ENCODE assay signal across 8 cellular contexts in genomic region chr12:45728625-45729232, GRCh38. TPM values are rescaled to one million over a fixed set of nuclear protein-coding genes. Genes with fewer than 3 reads are reported as not detected.
DNase-seq lines count a peak whose midpoint lies in the region; ATAC-seq, FAIRE-seq and TF ChIP-seq lines count a peak whose summit lies in the region.

No MANE protein-coding gene starts in this region.

- peak; percentile 58 for FAIRE-seq in H54 (lab: Jason Lieb, UNC)

- H3K9me3 Mint-ChIP-seq in nephron = no peaks in the 10 kb centered on the region

- peaks cover 7% of the 10 kb centered on the region for H3K36me3 Mint-ChIP-seq in nephron (ENCODE audit: low read depth)

- H3K27me3 Mint-ChIP-seq in nephron (ENCODE audit: low read depth) = no peaks in the 10 kb centered on the region

- H3K4me3 Mint-ChIP-seq in nephron = peak overlapping the region; percentile 99 to 100 (median 99)

- in situ Hi-C loops in G401 (cut with HindIII; ENCODE audit: low sequenced_read_pairs) = no loop called here

- peaks cover 27% of the 10 kb centered on the region for H3K4me1 Mint-ChIP-seq in nephron

- DNase-seq in G401 (ENCODE audit: low spot score) (peak; percentile 93), H54 (ENCODE audit: insufficient read length, low spot score) (peak; percentile 73), LNCaP clone FGC (ENCODE audit: low read depth) (peak; percentile 96), RPMI8226 (peak; percentile 96), fibroblast of pulmonary artery (ENCODE audit: low read depth) (peak; percentile 98)
- DNase-seq in activated T-helper 9 cell treated with anti-CD3 and anti-CD28 coated beads, Interleukin-2, amount 50 U/mL, for 16 hours (ENCODE audit: low read depth) = peak; percentile 92
- DNase-seq in stimulated activated naive CD8-positive, alpha-beta T cell treated with anti-CD3 and anti-CD28 coated beads, Interleukin-15, Interleukin-2, amounts not matched to agents 100 U/mL and 50 U/mL, for 24 hours = peak; percentile 96

- H3K4me3 ChIP-seq in LNCaP clone FGC (ENCODE audit: low read depth, low read length) (peak overlapping the region; percentile 98), fibroblast of pulmonary artery (replicated peaks; ENCODE audit: low read depth, low read length) (peak overlapping the region; percentile 95)

- peak overlapping the region; percentile 95 to 97 (median 97) for H3K27ac Mint-ChIP-seq in nephron

- TF ChIP-seq POLR2A in H54 (IDR thresholded peaks at IDR 0.05; ENCODE audit: low read depth, low read length) = peak; percentile 79

- peak; percentile 98 for TF ChIP-seq CTCF in LNCaP clone FGC (IDR thresholded peaks at IDR 0.05; ENCODE audit: control insufficient read depth, extremely low read depth, insufficient read depth)
- TF ChIP-seq CTCF in fibroblast of pulmonary artery (IDR thresholded peaks at IDR 0.05; ENCODE audit: low read length, missing control alignments) = peak; percentile 57
- TF ChIP-seq CTCF in nephron (IDR thresholded peaks at IDR 0.05; ENCODE audit: unreplicated experiment in 3 of 3) = peak; percentile 95 to 97 (median 96)

- ATAC-seq in stimulated activated naive CD8-positive, alpha-beta T cell treated with anti-CD3 and anti-CD28 coated beads, Interleukin-15, Interleukin-2, amounts not matched to agents 100 U/mL and 50 U/mL, for 24 hours = peak; percentile 76

RNA-seq across cellular contexts. Expression of gene ARID2, which starts 0.8 kb away (rescaled TPM):
- 17.5 and 29.8 TPM in 2 replicates for total RNA-seq in G401 (2014; rRNA removed; shearing (Covaris generic))

Comparison
In these comparisons a context has a peak if more than half of its experiments do, and no peak if none do; other contexts are left out.
1. Peak in every context shown above with its lines: DNase-seq, ATAC-seq and H3K4me3 ChIP-seq.